18 cellular contexts compared by ENCODE assay signal in genomic region chr4:61921890-61922289, GRCh38.
"Had no signal": no experiment of that assay in that cellular context is flagged by ENCODE, and none has a peak within 500 bp of the region (broad histone marks: within the 10 kb centered on the region; RNA-seq: fewer than 3 reads in every experiment).

No MANE protein-coding gene starts in this region.

- H3K36me3 ChIP-seq: heart left ventricle, neural progenitor cell, ovary, right atrium auricular region, sigmoid colon, stomach, thoracic aorta, transverse colon had no signal

- H3K27ac ChIP-seq: heart left ventricle, neural progenitor cell, ovary, right atrium auricular region, sigmoid colon, skin epidermis, stomach, thoracic aorta, transverse colon had no signal

- H3K36me3 Mint-ChIP-seq: naive thymus-derived CD4-positive, alpha-beta T cell had no signal

- H3K27ac Mint-ChIP-seq: dendritic cell treated with granulocyte-macrophage colony-stimulating factor and Interleukin-4, amounts not matched to agents 40 ng/mL and 50 ng/mL, for 4 days; naive thymus-derived CD4-positive, alpha-beta T cell had no signal

- H3K9me3 Mint-ChIP-seq: neural progenitor cell had no signal

- DNase-seq: erythroblast; foreskin melanocyte; heart left ventricle; islet precursor cell; mammary epithelial cell; naive thymus-derived CD4-positive, alpha-beta T cell; ovary; sigmoid colon; stimulated activated CD4-positive, alpha-beta T cell treated with anti-CD3 and anti-CD28 coated beads, Interleukin-12 subunit alpha, Interleukin-12 subunit beta, amount 100 ng/mL, for 4 hours; stimulated activated naive CD4-positive, alpha-beta T cell; stomach; substantia nigra; transverse colon had no signal

- H3K27me3 Mint-ChIP-seq: dendritic cell treated with granulocyte-macrophage colony-stimulating factor and Interleukin-4, amounts not matched to agents 40 ng/mL and 50 ng/mL, for 4 days; naive thymus-derived CD4-positive, alpha-beta T cell had no signal

- H3K4me1 ChIP-seq: heart left ventricle, right atrium auricular region, sigmoid colon had no signal

- H3K4me3 ChIP-seq: heart left ventricle, neural progenitor cell, ovary, right atrium auricular region, sigmoid colon, skin epidermis, stomach, thoracic aorta, transverse colon had no signal

- H3K9me3 ChIP-seq: heart left ventricle, ovary, right atrium auricular region, sigmoid colon, stomach, thoracic aorta, transverse colon had no signal

- H3K4me3 Mint-ChIP-seq: dendritic cell treated with granulocyte-macrophage colony-stimulating factor and Interleukin-4, amounts not matched to agents 40 ng/mL and 50 ng/mL, for 4 days; naive thymus-derived CD4-positive, alpha-beta T cell; neural progenitor cell had no signal

- H3K4me1 Mint-ChIP-seq: naive thymus-derived CD4-positive, alpha-beta T cell had no signal
